8 cellular contexts compared by ENCODE assay signal in the genomic region with DNA sequence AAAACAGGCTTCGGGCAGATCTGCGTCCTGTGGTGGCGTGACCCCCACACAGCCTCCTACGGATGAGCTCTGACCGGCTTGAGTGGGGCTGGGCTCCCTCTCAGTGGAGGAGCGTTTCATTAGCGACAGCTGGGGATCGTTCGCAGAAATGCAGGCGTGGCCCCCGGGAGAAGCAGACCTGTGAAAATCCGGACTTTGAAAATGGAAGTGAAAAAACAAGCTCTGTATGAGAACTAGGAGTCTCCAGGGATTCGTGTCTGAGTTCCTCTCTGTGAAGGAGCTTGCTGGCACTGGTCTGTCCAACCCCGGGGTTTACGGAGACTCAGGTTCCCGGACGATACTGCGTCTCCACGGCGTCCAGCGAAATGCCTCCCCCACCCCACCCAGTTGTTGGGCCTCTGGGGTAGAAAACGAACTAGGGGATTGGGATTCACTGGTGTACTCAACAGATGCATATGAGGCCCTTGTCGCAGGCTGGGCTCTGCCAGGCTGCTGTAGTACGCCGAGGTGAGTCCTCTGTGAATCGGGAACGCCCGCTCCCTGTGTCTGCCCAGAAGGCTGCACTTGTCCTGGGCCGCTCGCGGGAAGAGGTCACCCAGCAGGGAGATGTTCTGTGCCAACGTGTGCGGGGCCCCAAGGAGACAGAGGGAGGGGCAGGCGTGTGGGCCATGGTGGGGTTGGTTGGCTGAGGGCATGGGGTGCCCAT.
DNase-seq lines count a peak whose midpoint lies in the region; ATAC-seq and TF ChIP-seq lines count a peak whose summit lies in the region.
"Not testable (repeated sequence)": the region's sequence is repeated elsewhere in the genome, so short reads cannot be mapped to it uniquely, and the experiment has no call there.

No MANE protein-coding gene starts in this region.

- H3K27me3 Mint-ChIP-seq in osteocyte (ENCODE audit: unreplicated experiment) = not testable (repeated sequence)
- H3K27me3 Mint-ChIP-seq in stimulated activated memory B cell treated with anti-CD40 and anti-IgM and Interleukin-4, amounts not matched to agents 10 μg/mL and 1 μg/mL and 100 μg/mL, for 72 hours = peaks cover 70% of the 10 kb centered on the region

- not testable (repeated sequence) for H3K27me3 ChIP-seq in BJ (ENCODE audit: control insufficient read depth, insufficient read depth, low read length); SJCRH30; gastroesophageal sphincter

- TF ChIP-seq CTCF in BJ (IDR thresholded peaks at IDR 0.05; ENCODE audit: insufficient read depth, low read depth, low read length) = peak; percentile 25; the same call in 1 of the 2 replicates
- not testable (repeated sequence) for TF ChIP-seq CTCF in cardiac fibroblast (IDR thresholded peaks at IDR 0.05; ENCODE audit: low read depth, low read length); osteocyte (IDR thresholded peaks at IDR 0.05)
- peak in 1 of 4 experiments; percentile 23 for TF ChIP-seq CTCF in gastroesophageal sphincter (IDR thresholded peaks at IDR 0.05)

- ATAC-seq in gastroesophageal sphincter = peak; percentile 14
- ATAC-seq in stimulated activated memory B cell treated with anti-CD40 and anti-IgM and Interleukin-4, amounts not matched to agents 10 μg/mL and 1 μg/mL and 100 μg/mL, for 72 hours = not testable (repeated sequence)

- TF ChIP-seq POLR2A in gastroesophageal sphincter (IDR thresholded peaks at IDR 0.05) = not testable (repeated sequence)

- TF ChIP-seq EP300 in gastroesophageal sphincter (IDR thresholded peaks at IDR 0.05) = not testable (repeated sequence)

- not testable (repeated sequence) for H3K4me1 ChIP-seq in SJCRH30
- H3K4me1 ChIP-seq in gastroesophageal sphincter = peaks cover 0 to 45% (median 29%) of the 10 kb centered on the region in 3 donors

- not testable (repeated sequence) for H3K36me3 ChIP-seq in BJ (ENCODE audit: control insufficient read depth, insufficient read depth, low read length); SJCRH30; gastroesophageal sphincter

- not testable (repeated sequence) for H3K27ac ChIP-seq in SJCRH30
- H3K27ac ChIP-seq in gastroesophageal sphincter = peak overlapping the region in 3 of 4 donors; percentile 66 to 76 (median 75)

- not testable (repeated sequence) for H3K9me3 Mint-ChIP-seq in osteocyte (ENCODE audit: unreplicated experiment); stimulated activated memory B cell treated with anti-CD40 and anti-IgM and Interleukin-4, amounts not matched to agents 10 μg/mL and 1 μg/mL and 100 μg/mL, for 72 hours

- peaks cover 37% of the 10 kb centered on the region for H3K4me1 Mint-ChIP-seq in osteocyte (ENCODE audit: unreplicated experiment)
- peaks cover 32% of the 10 kb centered on the region for H3K4me1 Mint-ChIP-seq in stimulated activated memory B cell treated with anti-CD40 and anti-IgM and Interleukin-4, amounts not matched to agents 10 μg/mL and 1 μg/mL and 100 μg/mL, for 72 hours

- DNase-seq in BJ (ENCODE audit: low read depth) (peak; percentile 70), HCEC 1CT (peak; percentile 35), SJCRH30 (peak; percentile 46 to 59), cardiac fibroblast (ENCODE audit: low read depth in 2 of 2) (peak; percentile 45 to 71), kidney tubule cell (ENCODE audit: low spot score) (peak; percentile 44)
- DNase-seq in osteocyte (ENCODE audit: extremely low spot score, unreplicated experiment) = not testable (repeated sequence)

- H3K36me3 Mint-ChIP-seq in osteocyte (ENCODE audit: unreplicated experiment) = not testable (repeated sequence)
- H3K36me3 Mint-ChIP-seq in stimulated activated memory B cell treated with anti-CD40 and anti-IgM and Interleukin-4, amounts not matched to agents 10 μg/mL and 1 μg/mL and 100 μg/mL, for 72 hours = peaks cover 26% of the 10 kb centered on the region

- H3K4me3 ChIP-seq in BJ (ENCODE audit: low read depth, low read length); SJCRH30; cardiac fibroblast (replicated peaks in 1 of 2; ENCODE audit: low read depth in 2 of 2, low read length in 2 of 2); gastroesophageal sphincter: not testable (repeated sequence)

- WGBS in gastroesophageal sphincter (ENCODE audit: low coverage in 1 of 2), 2 donors = 18% methylated on average over 8 of the region's 34 CpGs; no CpG with 5 or more reads in 1 of the 2 donors

- CTCF ChIA-PET in BJ (lab: Yijun Ruan, JAX) = interaction anchor here (0.7 to 1.1 kb wide), 2 partner anchors 67 to 174 kb away, joined by 4 read pairs; no protein-coding TSS in a partner anchor

- POLR2A ChIA-PET in BJ (lab: Charles Lee) = not testable (repeated sequence)

- not testable (repeated sequence) for H3K9me3 ChIP-seq in SJCRH30 (replicated peaks); gastroesophageal sphincter

- not testable (repeated sequence) for H3K4me3 Mint-ChIP-seq in osteocyte (ENCODE audit: unreplicated experiment)
- peak overlapping the region; percentile 22 for H3K4me3 Mint-ChIP-seq in stimulated activated memory B cell treated with anti-CD40 and anti-IgM and Interleukin-4, amounts not matched to agents 10 μg/mL and 1 μg/mL and 100 μg/mL, for 72 hours

- H3K27ac Mint-ChIP-seq in osteocyte (ENCODE audit: unreplicated experiment) = peak overlapping the region; percentile 31
- peak overlapping the region; percentile 25 for H3K27ac Mint-ChIP-seq in stimulated activated memory B cell treated with anti-CD40 and anti-IgM and Interleukin-4, amounts not matched to agents 10 μg/mL and 1 μg/mL and 100 μg/mL, for 72 hours
